15 cellular contexts compared by ENCODE assay signal in the genomic region with DNA sequence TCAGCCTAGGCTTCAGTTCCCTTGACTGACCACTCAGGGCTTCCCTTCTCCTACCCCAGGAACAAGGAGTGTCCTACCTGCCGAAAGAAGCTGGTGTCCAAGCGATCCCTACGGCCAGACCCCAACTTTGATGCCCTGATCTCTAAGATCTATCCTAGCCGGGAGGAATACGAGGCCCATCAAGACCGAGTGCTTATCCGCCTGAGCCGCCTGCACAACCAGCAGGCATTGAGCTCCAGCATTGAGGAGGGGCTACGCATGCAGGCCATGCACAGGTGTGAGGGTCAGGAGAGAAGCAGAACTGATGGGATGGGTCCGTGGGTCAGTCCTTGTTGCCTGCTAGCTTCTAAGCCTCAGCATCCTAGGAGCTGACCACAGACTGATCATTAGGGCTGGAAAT. TPM values are rescaled to one million over a fixed set of nuclear protein-coding genes. Genes with fewer than 3 reads are reported as not detected.
DNase-seq lines count a peak whose midpoint lies in the region; ATAC-seq and TF ChIP-seq lines count a peak whose summit lies in the region.
"Had no signal": no experiment of that assay in that cellular context is flagged by ENCODE, and none has a peak within 500 bp of the region (broad histone marks: within the 10 kb centered on the region; RNA-seq: fewer than 3 reads in every experiment).

No MANE protein-coding gene starts in this region.

- H3K79me2 ChIP-seq in GM23338 (replicated peaks; ENCODE audit: insufficient read depth): peaks cover 5% of the 10 kb centered on the region; the same call in 1 of the 2 replicates

- H3K36me3 Mint-ChIP-seq in activated T-cell treated with anti-CD3 and anti-CD28 coated beads, Interleukin-2, amount 50 U/mL, for 24 hours (ENCODE audit: low read depth): peaks cover 48% of the 10 kb centered on the region
- H3K36me3 Mint-ChIP-seq in GM23338 (ENCODE audit: low read depth): peaks cover 19% of the 10 kb centered on the region
- peaks cover 22% of the 10 kb centered on the region for H3K36me3 Mint-ChIP-seq in activated naive CD8-positive, alpha-beta T cell treated with anti-CD3 and anti-CD28 coated beads, Interleukin-2, amount 50 U/mL, for 24 hours (ENCODE audit: low read depth)
- H3K36me3 Mint-ChIP-seq in nephron progenitor cell (ENCODE audit: low read depth): peaks cover 22% of the 10 kb centered on the region

- ATAC-seq in GM23338 (no peak), upper lobe of right lung (no peak), left ventricle myocardium superior (no peak)
- ATAC-seq in activated naive CD8-positive, alpha-beta T cell treated with anti-CD3 and anti-CD28 coated beads, Interleukin-2, amount 50 U/mL, for 24 hours: no peak
- ATAC-seq: stimulated activated naive CD8-positive, alpha-beta T cell treated with anti-CD3 and anti-CD28 coated beads, Interleukin-15, Interleukin-2, amounts not matched to agents 100 U/mL and 50 U/mL, for 24 hours had no signal

- intact Hi-C loops in upper lobe of right lung (cut with DNase I): no loop called here
- intact Hi-C loops in left ventricle myocardium superior (cut with micrococcal nuclease): no loop called here

- H4K20me1 ChIP-seq in GM23338 (replicated peaks; ENCODE audit: insufficient read depth): peaks cover 17% of the 10 kb centered on the region; the same call in 1 of the 2 replicates

- H3K4me1 ChIP-seq in GM23338 (ENCODE audit: insufficient read depth) (peaks cover 53% of the 10 kb centered on the region), upper lobe of right lung (peaks cover 36% of the 10 kb centered on the region)

- H3K27me3 ChIP-seq in GM23338 (ENCODE audit: insufficient read depth) (peaks cover 91% of the 10 kb centered on the region), upper lobe of right lung (no peaks in the 10 kb centered on the region)
- H3K27me3 ChIP-seq: Peyer's patch had no signal

- no peak overlapping the region for H3K4me2 ChIP-seq in GM23338

- no peaks in the 10 kb centered on the region for H3K9me3 ChIP-seq in upper lobe of right lung
- H3K9me3 ChIP-seq: neutrophil, Peyer's patch had no signal

- H2AFZ ChIP-seq in GM23338: no peak overlapping the region

- peaks cover 21% of the 10 kb centered on the region for H3K27me3 Mint-ChIP-seq in activated T-cell treated with anti-CD3 and anti-CD28 coated beads, Interleukin-2, amount 50 U/mL, for 24 hours
- H3K27me3 Mint-ChIP-seq in GM23338 (ENCODE audit: insufficient read depth, low read depth, poor library complexity) (peaks cover 72% of the 10 kb centered on the region), nephron progenitor cell (ENCODE audit: low read depth, poor library complexity) (peaks cover 57% of the 10 kb centered on the region)
- peaks cover 8% of the 10 kb centered on the region for H3K27me3 Mint-ChIP-seq in activated naive CD8-positive, alpha-beta T cell treated with anti-CD3 and anti-CD28 coated beads, Interleukin-2, amount 50 U/mL, for 24 hours

- H3F3A ChIP-seq in GM23338 (replicated peaks; ENCODE audit: low read depth): peaks cover 7% of the 10 kb centered on the region; the same call in 1 of the 2 replicates

- TF ChIP-seq CTCF in GM23338 (conservative IDR thresholded peaks at IDR 0.05; ENCODE audit: low read depth in 2 of 2): no peak
- TF ChIP-seq CTCF in nephron progenitor cell (IDR thresholded peaks at IDR 0.05): no peak
- TF ChIP-seq CTCF in upper lobe of right lung (IDR thresholded peaks at IDR 0.05): no peak

- H3K4me1 Mint-ChIP-seq in activated T-cell treated with anti-CD3 and anti-CD28 coated beads, Interleukin-2, amount 50 U/mL, for 24 hours (ENCODE audit: low read depth): peaks cover 61% of the 10 kb centered on the region
- peaks cover 51% of the 10 kb centered on the region for H3K4me1 Mint-ChIP-seq in GM23338
- peaks cover 57% of the 10 kb centered on the region for H3K4me1 Mint-ChIP-seq in activated naive CD8-positive, alpha-beta T cell treated with anti-CD3 and anti-CD28 coated beads, Interleukin-2, amount 50 U/mL, for 24 hours
- H3K4me1 Mint-ChIP-seq in nephron progenitor cell: peaks cover 76% of the 10 kb centered on the region

- no peak for DNase-seq in activated T-cell treated with anti-CD3 and anti-CD28 coated beads, Interleukin-2, amount 50 U/mL, for 24 hours
- DNase-seq in activated T-cell treated with anti-CD3 and anti-CD28 coated beads, Interleukin-2, amount 50 U/mL, for 1 hour: no peak
- no peak for DNase-seq in GM23338 (ENCODE audit: low spot score)
- no peak for DNase-seq in activated naive CD8-positive, alpha-beta T cell treated with anti-CD3 and anti-CD28 coated beads, Interleukin-2, amount 50 U/mL, for 24 hours
- no peak for DNase-seq in nephron progenitor cell
- no peak for DNase-seq in upper lobe of right lung
- no peak for DNase-seq in left ventricle myocardium superior
- DNase-seq in SKM-1 (lab: John Stamatoyannopoulos, UW; ENCODE audit: unreplicated experiment): no peak
- DNase-seq: effector CD8-positive, alpha-beta T cell; NCI-H2227 treated with DMSO at 0.1 percent for 48 hours; Peyer's patch; stimulated activated CD4-positive, alpha-beta T cell treated with anti-CD3 and anti-CD28 coated beads, Interleukin-15, amount 100 ng/mL, for 24 hours; stimulated activated naive CD8-positive, alpha-beta T cell treated with anti-CD3 and anti-CD28 coated beads, Interleukin-15, Interleukin-2, amounts not matched to agents 100 U/mL and 50 U/mL, for 24 hours had no signal

- no peaks in the 10 kb centered on the region for H3K9me2 ChIP-seq in GM23338 (ENCODE audit: insufficient read depth)

- H3K4me3 ChIP-seq in GM23338: no peak overlapping the region
- H3K4me3 ChIP-seq in upper lobe of right lung: no peak overlapping the region
- H3K4me3 ChIP-seq: Peyer's patch had no signal

- no peak overlapping the region for H3K27ac Mint-ChIP-seq in activated T-cell treated with anti-CD3 and anti-CD28 coated beads, Interleukin-2, amount 50 U/mL, for 24 hours
- no peak overlapping the region for H3K27ac Mint-ChIP-seq in GM23338
- peak overlapping the region; percentile 89 for H3K27ac Mint-ChIP-seq in activated naive CD8-positive, alpha-beta T cell treated with anti-CD3 and anti-CD28 coated beads, Interleukin-2, amount 50 U/mL, for 24 hours
- H3K27ac Mint-ChIP-seq in nephron progenitor cell: no peak overlapping the region

- H3K27ac ChIP-seq in GM23338 (ENCODE audit: low read depth) (no peak overlapping the region), upper lobe of right lung (no peak overlapping the region)
- H3K27ac ChIP-seq: neutrophil, Peyer's patch had no signal

- H3K9me3 Mint-ChIP-seq in activated T-cell treated with anti-CD3 and anti-CD28 coated beads, Interleukin-2, amount 50 U/mL, for 24 hours: no peaks in the 10 kb centered on the region
- H3K9me3 Mint-ChIP-seq in GM23338 (no peaks in the 10 kb centered on the region; the same call in 2 of the 3 replicates), nephron progenitor cell (no peaks in the 10 kb centered on the region)
- H3K9me3 Mint-ChIP-seq in activated naive CD8-positive, alpha-beta T cell treated with anti-CD3 and anti-CD28 coated beads, Interleukin-2, amount 50 U/mL, for 24 hours: no peaks in the 10 kb centered on the region
- H3K9me3 Mint-ChIP-seq: memory B cell had no signal

- H3K36me3 ChIP-seq in GM23338 (ENCODE audit: insufficient read depth): no peaks in the 10 kb centered on the region
- peaks cover 21% of the 10 kb centered on the region for H3K36me3 ChIP-seq in upper lobe of right lung

- H3K4me3 Mint-ChIP-seq in activated T-cell treated with anti-CD3 and anti-CD28 coated beads, Interleukin-2, amount 50 U/mL, for 24 hours: peak overlapping the region; percentile 81
- H3K4me3 Mint-ChIP-seq in GM23338 (peak overlapping the region; percentile 79; the same call in 2 of the 3 replicates), nephron progenitor cell (peak overlapping the region; percentile 90)
- H3K4me3 Mint-ChIP-seq in activated naive CD8-positive, alpha-beta T cell treated with anti-CD3 and anti-CD28 coated beads, Interleukin-2, amount 50 U/mL, for 24 hours: no peak overlapping the region

TF ChIP-seq in GM23338, 12 proteins besides CTCF, POLR2A, EP300 and RAD21 (continues in another document):
- TF ChIP-seq NANOG (IDR thresholded peaks at IDR 0.05; ENCODE audit: borderline replicate concordance) (no peak), EZH2phosphoT487 (IDR thresholded peaks at IDR 0.05; ENCODE audit: unreplicated experiment) (no peak), STAT1 (IDR thresholded peaks at IDR 0.05; ENCODE audit: unreplicated experiment) (no peak)

RNA-seq across cellular contexts. Expression of gene RING1, which starts 1.6 kb away (rescaled TPM):
- 8.0 and 16.0 TPM in 2 replicates for total RNA-seq in GM23338 (2014; rRNA removed; shearing (Covaris generic))
- 6.4 and 8.3 TPM in 2 replicates for polyA plus RNA-seq in GM23338 (2016; fragmentation: Nextera tagmentation; extraction: Ambion mirVana)
- total RNA-seq in upper lobe of right lung: 42.0 TPM
- total RNA-seq in left ventricle myocardium superior: 30.1 TPM

RNA-seq across cellular contexts. Expression of gene HSD17B8, which starts 5.4 kb away (rescaled TPM):
- 8.9 and 16.0 TPM in 2 replicates for total RNA-seq in GM23338 (2014; rRNA removed; shearing (Covaris generic))
- 4.3 and 5.6 TPM in 2 replicates for polyA plus RNA-seq in GM23338 (2016; fragmentation: Nextera tagmentation; extraction: Ambion mirVana)
- total RNA-seq in upper lobe of right lung: 14.7 TPM
- 24.8 TPM for total RNA-seq in left ventricle myocardium superior

RNA-seq across cellular contexts. Expression of gene SLC39A7, which starts 9.2 kb away (rescaled TPM):
- total RNA-seq in GM23338 (2014; rRNA removed; shearing (Covaris generic)): 75.9 and 79.9 TPM in 2 replicates
- 9.0 and 9.2 TPM in 2 replicates for polyA plus RNA-seq in GM23338 (2016; fragmentation: Nextera tagmentation; extraction: Ambion mirVana)
- total RNA-seq in upper lobe of right lung: 89.1 TPM
- 47.7 TPM for total RNA-seq in left ventricle myocardium superior

RNA-seq across cellular contexts. Expression of gene RXRB, which starts 9.4 kb away (rescaled TPM):
- 11.3 and 11.6 TPM in 2 replicates for total RNA-seq in GM23338 (2014; rRNA removed; shearing (Covaris generic))
- polyA plus RNA-seq in GM23338 (2016; fragmentation: Nextera tagmentation; extraction: Ambion mirVana): 6.7 and 6.9 TPM in 2 replicates
- 46.6 TPM for total RNA-seq in upper lobe of right lung
- 41.2 TPM for total RNA-seq in left ventricle myocardium superior

RNA-seq across cellular contexts. Expression of gene COL11A2, which starts 17.6 kb away (rescaled TPM):
- total RNA-seq in GM23338 (2014; rRNA removed; shearing (Covaris generic)): 1.3 and 2.7 TPM in 2 replicates
- polyA plus RNA-seq in GM23338 (2016; fragmentation: Nextera tagmentation; extraction: Ambion mirVana): 1.6 and 2.2 TPM in 2 replicates
- total RNA-seq in upper lobe of right lung (1.2 TPM), left ventricle myocardium superior (1.9 TPM)
